Comparison of ENCODE assay signal across 11 cellular contexts in genomic region chr9:137639303-137640051, GRCh38. TPM values are rescaled to one million over a fixed set of nuclear protein-coding genes. Genes with fewer than 3 reads are reported as not detected.
DNase-seq lines count a peak whose midpoint lies in the region; ATAC-seq, FAIRE-seq and TF ChIP-seq lines count a peak whose summit lies in the region.
"Had no signal": no experiment of that assay in that cellular context is flagged by ENCODE, and none has a peak within 500 bp of the region (broad histone marks: within the 10 kb centered on the region; RNA-seq: fewer than 3 reads in every experiment).

No MANE protein-coding gene starts in this region.

- no peaks in the 10 kb centered on the region for H3K27me3 ChIP-seq in CD4-positive, alpha-beta memory T cell (ENCODE audit: insufficient read depth, low read length)
- H3K27me3 ChIP-seq: thyroid gland had no signal

- peak overlapping the region; percentile 80 to 97 (median 90) for H3K27ac Mint-ChIP-seq in CD4-positive, alpha-beta memory T cell
- H3K27ac Mint-ChIP-seq in activated CD8-positive, alpha-beta T cell treated with anti-CD3 and anti-CD28 coated beads for 36 hours, result peak overlapping the region; percentile 86
- H3K27ac Mint-ChIP-seq in memory B cell, result peak overlapping the region; percentile 63

- H3K4me1 Mint-ChIP-seq in CD4-positive, alpha-beta memory T cell, result peaks cover 30 to 63% (median 40%) of the 10 kb centered on the region in 4 donors
- H3K4me1 Mint-ChIP-seq in activated CD8-positive, alpha-beta T cell treated with anti-CD3 and anti-CD28 coated beads for 36 hours (ENCODE audit: low read depth), result peaks cover 33% of the 10 kb centered on the region
- H3K4me1 Mint-ChIP-seq in memory B cell, result peaks cover 32% of the 10 kb centered on the region

- CTCF ChIA-PET in CD4-positive, alpha-beta memory T cell (lab: Charles Lee; ENCODE audit: partially characterized antibody), result interaction anchor here (1.0 to 1.3 kb wide), 2 partner anchors 10 kb away, joined by 3 read pairs; no protein-coding TSS in a partner anchor
- CTCF ChIA-PET in activated CD8-positive, alpha-beta T cell treated with anti-CD3 and anti-CD28 coated beads for 36 hours (lab: Charles Lee), result no interaction called here

- TF ChIP-seq CTCF in activated CD8-positive, alpha-beta T cell treated with anti-CD3 and anti-CD28 coated beads for 36 hours (IDR thresholded peaks at IDR 0.05), result no peak

- H3K36me3 Mint-ChIP-seq in CD4-positive, alpha-beta memory T cell, result peaks cover 14 to 31% of the 10 kb centered on the region in 2 donors
- peaks cover 32% of the 10 kb centered on the region for H3K36me3 Mint-ChIP-seq in activated CD8-positive, alpha-beta T cell treated with anti-CD3 and anti-CD28 coated beads for 36 hours (ENCODE audit: low read depth)
- peaks cover 17% of the 10 kb centered on the region for H3K36me3 Mint-ChIP-seq in memory B cell

- peaks cover 29% of the 10 kb centered on the region for H3K4me1 ChIP-seq in CD4-positive, alpha-beta memory T cell (ENCODE audit: insufficient read depth, low read length)

- intact Hi-C loops in CD4-positive, alpha-beta memory T cell (cut with micrococcal nuclease), result no loop called here
- intact Hi-C loops in activated CD8-positive, alpha-beta T cell treated with anti-CD3 and anti-CD28 coated beads for 36 hours (cut with micrococcal nuclease), result no loop called here

- peaks cover 4% of the 10 kb centered on the region for H3K36me3 ChIP-seq in CD4-positive, alpha-beta memory T cell (ENCODE audit: insufficient read depth, low read length)
- H3K36me3 ChIP-seq: thyroid gland had no signal

- FAIRE-seq in urothelium cell line (lab: Jason Lieb, UNC), result no peak
- FAIRE-seq: bronchial epithelial cell had no signal

- no peaks in the 10 kb centered on the region for H3K27me3 Mint-ChIP-seq in CD4-positive, alpha-beta memory T cell
- H3K27me3 Mint-ChIP-seq in activated CD8-positive, alpha-beta T cell treated with anti-CD3 and anti-CD28 coated beads for 36 hours, result no peaks in the 10 kb centered on the region
- H3K27me3 Mint-ChIP-seq in memory B cell, result no peaks in the 10 kb centered on the region

- POLR2A ChIA-PET in CD4-positive, alpha-beta memory T cell (lab: Charles Lee; ENCODE audit: partially characterized antibody), result interaction anchor here (0.8 to 1.4 kb wide), 4 partner anchors 10 to 20 kb away, joined by 3 read pairs; partner anchors contain the start of gene EHMT1
- POLR2A ChIA-PET in activated CD8-positive, alpha-beta T cell treated with anti-CD3 and anti-CD28 coated beads for 36 hours (lab: Charles Lee), result interaction anchor here (0.6 to 1.1 kb wide), 2 partner anchors 18 to 25 kb away, joined by 3 read pairs; no protein-coding TSS in a partner anchor

- peak; percentile 88 for ATAC-seq in activated CD8-positive, alpha-beta T cell treated with anti-CD3 and anti-CD28 coated beads for 36 hours
- peak; percentile 88 for ATAC-seq in memory B cell (ENCODE audit: low read depth)

- H3K9me3 Mint-ChIP-seq in CD4-positive, alpha-beta memory T cell, result no peaks in the 10 kb centered on the region
- H3K9me3 Mint-ChIP-seq in activated CD8-positive, alpha-beta T cell treated with anti-CD3 and anti-CD28 coated beads for 36 hours, result no peaks in the 10 kb centered on the region
- no peaks in the 10 kb centered on the region for H3K9me3 Mint-ChIP-seq in memory B cell

- peak overlapping the region in 1 of 2 donors; percentile 2 for H3K4me3 ChIP-seq in CD4-positive, alpha-beta memory T cell (ENCODE audit: low read length in 2 of 2)
- H3K4me3 ChIP-seq: thyroid gland had no signal

- H3K9me3 ChIP-seq in CD4-positive, alpha-beta memory T cell (ENCODE audit: control insufficient read depth in 1 of 2, low read length in 2 of 2), result no peaks in the 10 kb centered on the region
- H3K9me3 ChIP-seq: thyroid gland had no signal

- H3K4me3 Mint-ChIP-seq in CD4-positive, alpha-beta memory T cell, result peak overlapping the region; percentile 75 to 87 (median 80)
- H3K4me3 Mint-ChIP-seq in activated CD8-positive, alpha-beta T cell treated with anti-CD3 and anti-CD28 coated beads for 36 hours, result peak overlapping the region; percentile 74
- peak overlapping the region; percentile 64 for H3K4me3 Mint-ChIP-seq in memory B cell

- peak overlapping the region; percentile 42 for H3K27ac ChIP-seq in CD4-positive, alpha-beta memory T cell (ENCODE audit: low read depth, low read length)
- H3K27ac ChIP-seq: thyroid gland had no signal

- peak in 4 of 5 donors; percentile 22 to 40 (median 25) for DNase-seq in CD4-positive, alpha-beta memory T cell
- peak; percentile 42 for DNase-seq in GM19240 (ENCODE audit: insufficient read length, low spot score)
- DNase-seq in activated CD8-positive, alpha-beta T cell treated with anti-CD3 and anti-CD28 coated beads for 36 hours, result no peak
- no peak for DNase-seq in memory B cell (ENCODE audit: low spot score in 2 of 2)
- no peak for DNase-seq in urothelium cell line (ENCODE audit: low spot score)
- no peak for DNase-seq in GOT3 (lab: John Stamatoyannopoulos, UW)
- no peak for DNase-seq in NCI-H2107 (lab: John Stamatoyannopoulos, UW)
- DNase-seq in NCI-H146 treated with DMSO at 0.1 percent for 48 hours (lab: John Stamatoyannopoulos, UW; ENCODE audit: unreplicated experiment), result no peak
- DNase-seq: NCI-H1436 treated with DMSO at 0.1 percent for 48 hours, thyroid gland had no signal

RNA-seq across cellular contexts. Expression of gene EHMT1, which starts 20.7 kb away (rescaled TPM):
- total RNA-seq in CD4-positive, alpha-beta memory T cell, result 100 to 1,000 TPM in 1 of 2 experiments, 10 to 100 TPM in 1; 99.6 to 118 TPM
- polyA plus RNA-seq in CD4-positive, alpha-beta memory T cell, result 10 to 100 TPM in 1 of 2 donors, 1 to 10 TPM in 1; 6.7 to 35.5 TPM
- total RNA-seq in activated CD8-positive, alpha-beta T cell treated with anti-CD3 and anti-CD28 coated beads for 36 hours, result 10 to 100 TPM; 62.1 to 67.1 TPM

RNA-seq across cellular contexts. Expression of gene ARRDC1, which starts 34.0 kb away (rescaled TPM):
- 10 to 100 TPM; 82.3 to 86.2 TPM for total RNA-seq in CD4-positive, alpha-beta memory T cell
- polyA plus RNA-seq in CD4-positive, alpha-beta memory T cell, result 10 to 100 TPM; 54.3 to 59.4 TPM
- total RNA-seq in activated CD8-positive, alpha-beta T cell treated with anti-CD3 and anti-CD28 coated beads for 36 hours, result 10 to 100 TPM; 29.0 TPM

RNA-seq across cellular contexts. Expression of gene ZMYND19, which starts 49.2 kb away (rescaled TPM):
- 10 to 100 TPM; 26.8 to 29.1 TPM for total RNA-seq in CD4-positive, alpha-beta memory T cell
- polyA plus RNA-seq in CD4-positive, alpha-beta memory T cell, result 10 to 100 TPM in 1 of 2 donors, 1 to 10 TPM in 1; 3.6 to 13.7 TPM
- 10 to 100 TPM; 45.9 to 46.5 TPM for total RNA-seq in activated CD8-positive, alpha-beta T cell treated with anti-CD3 and anti-CD28 coated beads for 36 hours

Comparison
In these comparisons a context has a peak if more than half of its experiments do, and no peak if none do; other contexts are left out.
1. DNase-seq: peak in CD4-positive, alpha-beta memory T cell (4 of 5) and GM19240 (single experiment); none in activated CD8-positive, alpha-beta T cell treated with anti-CD3 and anti-CD28 coated beads for 36 hours (single experiment), memory B cell (0 of 2), urothelium cell line (single experiment), GOT3 (single experiment), NCI-H2107 (single experiment) and NCI-H146 treated with DMSO at 0.1 percent for 48 hours (single experiment).
2. Peak in every context shown above with its lines, with median percentiles within 50 percentile points of each other: H3K27ac Mint-ChIP-seq and H3K4me3 Mint-ChIP-seq.